9 cellular contexts compared by ENCODE assay signal in genomic region chr1:219385786-219386427, GRCh38.
DNase-seq lines count a peak whose midpoint lies in the region; ATAC-seq, FAIRE-seq and TF ChIP-seq lines count a peak whose summit lies in the region.
"Had no signal": no experiment of that assay in that cellular context is flagged by ENCODE, and none has a peak within 500 bp of the region (broad histone marks: within the 10 kb centered on the region; RNA-seq: fewer than 3 reads in every experiment).

No MANE protein-coding gene starts in this region.

- H2BK15ac ChIP-seq in H1 (ENCODE audit: low read length) (no peak overlapping the region), mesendoderm (replicated peaks; ENCODE audit: low read depth) (no peak overlapping the region)

- no peak overlapping the region for H3K4me3 ChIP-seq in A549
- no peak overlapping the region for H3K4me3 ChIP-seq in GM12875 (ENCODE audit: low read depth, low read length)
- no peak overlapping the region for H3K4me3 ChIP-seq in Loucy (ENCODE audit: low read length, poor library complexity, severe bottlenecking)
- H3K4me3 ChIP-seq in H1 (ENCODE audit: extremely low read depth in 1 of 4, insufficient read depth in 2 of 4, low read depth in 3 of 4, low read length in 4 of 4) = no peak overlapping the region
- no peak overlapping the region for H3K4me3 ChIP-seq in mesendoderm (ENCODE audit: low read length)

- H3K4me1 Mint-ChIP-seq in HFFc6 (ENCODE audit: low read depth) = no peaks in the 10 kb centered on the region
- H3K4me1 Mint-ChIP-seq: immature natural killer cell had no signal

- H3K4ac ChIP-seq in H1 (replicated peaks; ENCODE audit: insufficient read length, low read depth, low read length) (no peak overlapping the region), mesendoderm (ENCODE audit: low read depth, low read length) (no peak overlapping the region)

- H2BK120ac ChIP-seq in H1 (replicated peaks; ENCODE audit: low read depth, low read length) = no peak overlapping the region
- no peak overlapping the region for H2BK120ac ChIP-seq in mesendoderm (ENCODE audit: low read depth, low read length)

- peak; percentile 86 to 89 for TF ChIP-seq RAD21 in A549 (conservative IDR thresholded peaks at IDR 0.05 in 1 of 2, IDR thresholded peaks at IDR 0.05 in 1 of 2)
- TF ChIP-seq RAD21 in H1 (IDR thresholded peaks at IDR 0.05 in 1 of 2, conservative IDR thresholded peaks at IDR 0.05 in 1 of 2; ENCODE audit: low read depth in 2 of 2, low read length in 2 of 2) = peak; percentile 90 to 93

- H4K20me1 ChIP-seq in Loucy (ENCODE audit: insufficient read depth, low read length, poor library complexity, severe bottlenecking) (no peaks in the 10 kb centered on the region), H1 (replicated peaks in 1 of 2; ENCODE audit: control insufficient read depth in 1 of 2, insufficient read depth in 2 of 2, low read length in 2 of 2) (no peaks in the 10 kb centered on the region)

- H2BK12ac ChIP-seq in H1 (ENCODE audit: low read depth, low read length) = no peak overlapping the region

- H2AK5ac ChIP-seq in H1 (ENCODE audit: low read depth, low read length) (no peak overlapping the region), mesendoderm (ENCODE audit: low read length) (no peak overlapping the region)

- no peak overlapping the region for H3K14ac ChIP-seq in H1 (ENCODE audit: insufficient read length)

- peak; percentile 68 for TF ChIP-seq CTCF in A549 (IDR thresholded peaks at IDR 0.05)
- peak; percentile 74 for TF ChIP-seq CTCF in GM12875 (IDR thresholded peaks at IDR 0.05; ENCODE audit: borderline replicate concordance, insufficient read depth, low read depth, low read length)
- peak; percentile 84 for TF ChIP-seq CTCF in HFFc6 (IDR thresholded peaks at IDR 0.05)
- TF ChIP-seq CTCF in Loucy (conservative IDR thresholded peaks at IDR 0.05; ENCODE audit: low read length) = peak; percentile 82
- TF ChIP-seq CTCF in H1 (IDR thresholded peaks at IDR 0.05; ENCODE audit: control extremely low read depth in 1 of 3, insufficient read depth in 1 of 3, low read depth in 1 of 3, low read length in 3 of 3) = peak; percentile 76 to 94 (median 81)

- 30% methylated on average over 3 of the region's 3 CpGs for WGBS in A549 (ENCODE audit: missing lambda C conversion rate)
- 40% methylated on average over 3 of the region's 3 CpGs; no CpG with 5 or more reads in 1 of the 2 experiments for WGBS in H1 (ENCODE audit: extremely low coverage in 1 of 2, insufficient coverage in 1 of 2, insufficient read length in 1 of 2, insufficient replicate concordance in 2 of 2, low coverage in 1 of 2, low lambda C conversion rate in 2 of 2, missing lambda C conversion rate in 1 of 2), 2 experiments
- no CpG with 5 or more reads among the region's 3 CpGs for WGBS in mesendoderm (ENCODE audit: extremely low coverage, insufficient coverage, low lambda C conversion rate)

- no peak for FAIRE-seq in A549 (lab: Jason Lieb, UNC)
- FAIRE-seq in H1 (lab: Jason Lieb, UNC) = peak; percentile 78

- H2BK5ac ChIP-seq in H1 (ENCODE audit: low read depth, low read length) (no peak overlapping the region), mesendoderm (ENCODE audit: low read length) (no peak overlapping the region)

- H3K18ac ChIP-seq in H1 (ENCODE audit: extremely low read depth, low read length) (no peak overlapping the region), mesendoderm (ENCODE audit: low read length) (no peak overlapping the region)

- H4K5ac ChIP-seq in H1 (ENCODE audit: insufficient read length, low read depth, low read length) (no peak overlapping the region), mesendoderm (ENCODE audit: low read length) (no peak overlapping the region)

- peak overlapping the region in 1 of 2 experiments; percentile 47; a peak in 2 of 6 replicates for H3K27ac ChIP-seq in A549
- no peak overlapping the region for H3K27ac ChIP-seq in H1 (ENCODE audit: low read depth, low read length)
- H3K27ac ChIP-seq in mesendoderm (ENCODE audit: low read depth, low read length) = no peak overlapping the region

- peaks cover 3% of the 10 kb centered on the region; the same call in 1 of the 2 replicates for H3K27me3 Mint-ChIP-seq in HFFc6 (ENCODE audit: insufficient read depth)

- no peak overlapping the region for H4K91ac ChIP-seq in H1 (replicated peaks; ENCODE audit: insufficient read length, low read length)

- no peak overlapping the region for H4K8ac ChIP-seq in H1 (ENCODE audit: extremely low read depth, insufficient read depth, low read length)
- no peak overlapping the region for H4K8ac ChIP-seq in mesendoderm (ENCODE audit: low read depth, low read length)

- H3F3A ChIP-seq in Loucy (ENCODE audit: low read depth) = no peaks in the 10 kb centered on the region

- H3K9ac ChIP-seq in Loucy (ENCODE audit: low read depth, low read length, poor library complexity, severe bottlenecking) (no peak overlapping the region), H1 (replicated peaks in 1 of 4; ENCODE audit: extremely low read depth in 1 of 4, low read depth in 3 of 4, low read length in 3 of 4) (no peak overlapping the region), mesendoderm (ENCODE audit: low read length) (no peak overlapping the region)

- no peak overlapping the region for H3K4me3 Mint-ChIP-seq in HFFc6
- H3K4me3 Mint-ChIP-seq: immature natural killer cell had no signal

- CTCF ChIA-PET in A549 (lab: Yijun Ruan, JAX) = interaction anchor here (0.6 to 2.1 kb wide), 28 partner anchors 9 to 1057 kb away, joined by 3 to 7 read pairs (median 3); no protein-coding TSS in a partner anchor
- CTCF ChIA-PET in H1 (lab: Charles Lee; ENCODE audit: partially characterized antibody) = interaction anchor here (0.5 to 4.0 kb wide), 45 partner anchors 8 to 1169 kb away, joined by 3 to 19 read pairs (median 4); no protein-coding TSS in a partner anchor

- POLR2A ChIA-PET in A549 (lab: Yijun Ruan, JAX) (no interaction called here), H1 (lab: Charles Lee; ENCODE audit: partially characterized antibody) (no interaction called here)

- H3K4me2 ChIP-seq in A549 (no peak overlapping the region), Loucy (ENCODE audit: low read depth, low read length, poor library complexity, severe bottlenecking) (no peak overlapping the region), H1 (ENCODE audit: insufficient read depth in 1 of 2, low read depth in 2 of 2, low read length in 2 of 2) (no peak overlapping the region), mesendoderm (ENCODE audit: low read length) (no peak overlapping the region)

- no peak overlapping the region for H3K27ac Mint-ChIP-seq in HFFc6
- H3K27ac Mint-ChIP-seq: immature natural killer cell had no signal

- DNase-seq in A549 (ENCODE audit: low read depth in 1 of 2, low spot score in 1 of 2) = peak; percentile 25 to 65
- peak; percentile 31 for DNase-seq in HFFc6
- peak; percentile 36 to 52 for DNase-seq in SHP77 (lab: John Stamatoyannopoulos, UW)
- DNase-seq in H1 (ENCODE audit: low read depth in 1 of 2, low spot score in 2 of 2) = peak; percentile 25 to 64
- DNase-seq in mesendoderm = peak; percentile 76
- DNase-seq in activated gamma-delta T cell treated with Interleukin-2 at 50 U/mL for 16 hours = no peak

- H3K9me3 ChIP-seq in A549 (no peaks in the 10 kb centered on the region), Loucy (ENCODE audit: insufficient read depth, low read depth, low read length) (no peaks in the 10 kb centered on the region), H1 (ENCODE audit: insufficient read depth in 2 of 2, low read depth in 1 of 2, low read length in 1 of 2) (no peaks in the 10 kb centered on the region)

- no peak overlapping the region for H3K23ac ChIP-seq in H1 (ENCODE audit: insufficient read length)
- no peak overlapping the region for H3K23ac ChIP-seq in mesendoderm (ENCODE audit: low read length)

- TF ChIP-seq EP300 in A549 (IDR thresholded peaks at IDR 0.05) (no peak), H1 (IDR thresholded peaks at IDR 0.05; ENCODE audit: borderline replicate concordance in 1 of 2, low read depth in 2 of 2, low read length in 2 of 2) (no peak)

- no peaks in the 10 kb centered on the region for H3K9me3 Mint-ChIP-seq in HFFc6

- H2AFZ ChIP-seq in Loucy (ENCODE audit: low read length) = no peak overlapping the region
- peak overlapping the region; percentile 72 for H2AFZ ChIP-seq in H1 (ENCODE audit: low read length)

- no peaks in the 10 kb centered on the region for H3K23me2 ChIP-seq in H1 (ENCODE audit: low read depth, low read length)

- H3K36me3 ChIP-seq in Loucy (ENCODE audit: insufficient read depth, low read length) (no peaks in the 10 kb centered on the region), H1 (ENCODE audit: control insufficient read depth in 2 of 4, insufficient read depth in 4 of 4, low read length in 3 of 4) (no peaks in the 10 kb centered on the region), mesendoderm (ENCODE audit: control insufficient read depth, insufficient read depth, low read length) (no peaks in the 10 kb centered on the region)

- peak; percentile 56 to 92; a peak in 5 of 6 replicates for ATAC-seq in A549

- no peaks in the 10 kb centered on the region for H3K79me2 ChIP-seq in Loucy (ENCODE audit: insufficient read depth, low read length)
- H3K79me2 ChIP-seq in H1 (ENCODE audit: control insufficient read depth in 1 of 2, insufficient read depth in 2 of 2, low read length in 2 of 2) = no peaks in the 10 kb centered on the region
- H3K79me2 ChIP-seq in mesendoderm (ENCODE audit: control insufficient read depth, insufficient read depth, low read length) = no peaks in the 10 kb centered on the region

- H3K56ac ChIP-seq in H1 (replicated peaks; ENCODE audit: insufficient read length, low read depth, low read length) = no peak overlapping the region
- no peak overlapping the region for H3K56ac ChIP-seq in mesendoderm (ENCODE audit: low read length)

- H2BK20ac ChIP-seq in H1 (ENCODE audit: low read length) = no peak overlapping the region

- TF ChIP-seq POLR2A in A549 (IDR thresholded peaks at IDR 0.05; ENCODE audit: low read length) (no peak), H1 (IDR thresholded peaks at IDR 0.05; ENCODE audit: control extremely low read depth in 1 of 2, low read depth in 2 of 2, low read length in 2 of 2) (no peak)

- no peaks in the 10 kb centered on the region for H3K79me1 ChIP-seq in H1 (ENCODE audit: low read depth, low read length)
- H3K79me1 ChIP-seq in mesendoderm (ENCODE audit: low read length) = no peaks in the 10 kb centered on the region

- no peaks in the 10 kb centered on the region for H3K9me2 ChIP-seq in Loucy (replicated peaks; ENCODE audit: low read depth, low read length)

- H3K36me3 Mint-ChIP-seq in HFFc6 (ENCODE audit: low read depth) = no peaks in the 10 kb centered on the region
- H3K36me3 Mint-ChIP-seq: immature natural killer cell had no signal

- H3K27me3 ChIP-seq in Loucy (ENCODE audit: insufficient read depth, low read length, poor library complexity, severe bottlenecking) (no peaks in the 10 kb centered on the region), H1 (replicated peaks in 1 of 4; ENCODE audit: control insufficient read depth in 3 of 4, extremely low read depth in 1 of 4, insufficient read depth in 3 of 4, low read length in 3 of 4) (no peaks in the 10 kb centered on the region), mesendoderm (ENCODE audit: insufficient read depth, low read length, poor library complexity) (no peaks in the 10 kb centered on the region)

- H3K4me1 ChIP-seq in A549 (no peaks in the 10 kb centered on the region), Loucy (ENCODE audit: insufficient read depth, low read length, poor library complexity, severe bottlenecking) (no peaks in the 10 kb centered on the region), H1 (replicated peaks in 1 of 4; ENCODE audit: control insufficient read depth in 3 of 4, insufficient read depth in 4 of 4, low read length in 3 of 4) (no peaks in the 10 kb centered on the region), mesendoderm (ENCODE audit: control insufficient read depth, low read depth, low read length) (no peaks in the 10 kb centered on the region)

Comparison
In these comparisons a context has a peak if more than half of its experiments do, and no peak if none do; other contexts are left out.
1. Of the 18 proteins assayed by ChIP-seq in both H1 and A549: peak only in H1: none; only in A549: MAX; in both: CTCF and RAD21; in neither: 15.